ENCODE assay signal across 1 cellular context in the genomic region with DNA sequence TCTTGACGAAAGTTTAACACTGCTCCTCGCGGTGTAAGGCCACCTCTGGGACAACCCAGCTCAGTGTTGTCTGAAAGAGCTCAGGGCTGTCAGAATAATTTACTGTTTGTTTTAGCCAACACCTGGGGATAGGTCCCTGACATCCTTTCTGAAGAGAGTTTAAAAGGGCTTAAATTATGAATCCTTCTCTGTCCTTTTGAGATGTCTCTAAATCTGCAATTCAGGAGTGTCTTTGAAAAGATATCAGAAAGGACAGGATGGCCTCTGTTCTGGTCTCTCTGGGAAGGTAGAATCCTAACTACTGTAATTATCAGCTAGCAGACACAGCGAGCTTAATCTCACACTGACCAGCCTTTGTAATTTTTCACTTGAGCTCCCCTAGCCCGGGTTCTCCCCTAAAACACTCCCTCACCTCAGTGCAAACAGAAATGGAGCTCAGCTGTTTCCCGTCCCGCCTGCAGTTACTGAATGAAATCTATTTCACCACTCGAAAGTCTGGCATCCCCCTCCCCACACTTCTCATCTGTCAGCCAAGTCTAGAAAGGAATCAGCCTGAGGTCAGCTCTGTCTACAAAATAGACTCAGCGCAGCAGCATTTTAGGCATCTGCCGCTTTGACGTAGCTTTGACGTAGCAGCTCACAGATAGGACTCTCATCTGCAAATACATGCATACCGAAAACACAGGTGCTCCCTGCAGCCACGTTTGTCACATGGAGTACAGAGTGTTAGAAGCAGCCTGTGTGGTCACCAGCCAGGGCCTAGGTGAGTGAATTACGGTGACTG.
A peak's percentile ranks its signal among the peaks of the same experiment; 100 is the strongest.
TF ChIP-seq lines count a peak whose summit lies in the region.

No MANE protein-coding gene starts in this region.

TF ChIP-seq in K562, 482 proteins besides CTCF, POLR2A, EP300 and RAD21 (continued from another document and continues in another):
- TF ChIP-seq, protein P1, sequence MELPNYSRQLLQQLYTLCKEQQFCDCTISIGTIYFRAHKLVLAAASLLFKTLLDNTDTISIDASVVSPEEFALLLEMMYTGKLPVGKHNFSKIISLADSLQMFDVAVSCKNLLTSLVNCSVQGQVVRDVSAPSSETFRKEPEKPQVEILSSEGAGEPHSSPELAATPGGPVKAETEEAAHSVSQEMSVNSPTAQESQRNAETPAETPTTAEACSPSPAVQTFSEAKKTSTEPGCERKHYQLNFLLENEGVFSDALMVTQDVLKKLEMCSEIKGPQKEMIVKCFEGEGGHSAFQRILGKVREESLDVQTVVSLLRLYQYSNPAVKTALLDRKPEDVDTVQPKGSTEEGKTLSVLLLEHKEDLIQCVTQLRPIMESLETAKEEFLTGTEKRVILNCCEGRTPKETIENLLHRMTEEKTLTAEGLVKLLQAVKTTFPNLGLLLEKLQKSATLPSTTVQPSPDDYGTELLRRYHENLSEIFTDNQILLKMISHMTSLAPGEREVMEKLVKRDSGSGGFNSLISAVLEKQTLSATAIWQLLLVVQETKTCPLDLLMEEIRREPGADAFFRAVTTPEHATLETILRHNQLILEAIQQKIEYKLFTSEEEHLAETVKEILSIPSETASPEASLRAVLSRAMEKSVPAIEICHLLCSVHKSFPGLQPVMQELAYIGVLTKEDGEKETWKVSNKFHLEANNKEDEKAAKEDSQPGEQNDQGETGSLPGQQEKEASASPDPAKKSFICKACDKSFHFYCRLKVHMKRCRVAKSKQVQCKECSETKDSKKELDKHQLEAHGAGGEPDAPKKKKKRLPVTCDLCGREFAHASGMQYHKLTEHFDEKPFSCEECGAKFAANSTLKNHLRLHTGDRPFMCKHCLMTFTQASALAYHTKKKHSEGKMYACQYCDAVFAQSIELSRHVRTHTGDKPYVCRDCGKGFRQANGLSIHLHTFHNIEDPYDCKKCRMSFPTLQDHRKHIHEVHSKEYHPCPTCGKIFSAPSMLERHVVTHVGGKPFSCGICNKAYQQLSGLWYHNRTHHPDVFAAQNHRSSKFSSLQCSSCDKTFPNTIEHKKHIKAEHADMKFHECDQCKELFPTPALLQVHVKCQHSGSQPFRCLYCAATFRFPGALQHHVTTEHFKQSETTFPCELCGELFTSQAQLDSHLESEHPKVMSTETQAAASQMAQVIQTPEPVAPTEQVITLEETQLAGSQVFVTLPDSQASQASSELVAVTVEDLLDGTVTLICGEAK (IDR thresholded peaks at IDR 0.05) = 0 out of 2 replicates have a peak, but pooled peaks have one; percentile 5
- TF ChIP-seq, protein P1 (CRISPR knock-in tag; IDR thresholded peaks at IDR 0.05) = no peak
- TF ChIP-seq, protein P2, sequence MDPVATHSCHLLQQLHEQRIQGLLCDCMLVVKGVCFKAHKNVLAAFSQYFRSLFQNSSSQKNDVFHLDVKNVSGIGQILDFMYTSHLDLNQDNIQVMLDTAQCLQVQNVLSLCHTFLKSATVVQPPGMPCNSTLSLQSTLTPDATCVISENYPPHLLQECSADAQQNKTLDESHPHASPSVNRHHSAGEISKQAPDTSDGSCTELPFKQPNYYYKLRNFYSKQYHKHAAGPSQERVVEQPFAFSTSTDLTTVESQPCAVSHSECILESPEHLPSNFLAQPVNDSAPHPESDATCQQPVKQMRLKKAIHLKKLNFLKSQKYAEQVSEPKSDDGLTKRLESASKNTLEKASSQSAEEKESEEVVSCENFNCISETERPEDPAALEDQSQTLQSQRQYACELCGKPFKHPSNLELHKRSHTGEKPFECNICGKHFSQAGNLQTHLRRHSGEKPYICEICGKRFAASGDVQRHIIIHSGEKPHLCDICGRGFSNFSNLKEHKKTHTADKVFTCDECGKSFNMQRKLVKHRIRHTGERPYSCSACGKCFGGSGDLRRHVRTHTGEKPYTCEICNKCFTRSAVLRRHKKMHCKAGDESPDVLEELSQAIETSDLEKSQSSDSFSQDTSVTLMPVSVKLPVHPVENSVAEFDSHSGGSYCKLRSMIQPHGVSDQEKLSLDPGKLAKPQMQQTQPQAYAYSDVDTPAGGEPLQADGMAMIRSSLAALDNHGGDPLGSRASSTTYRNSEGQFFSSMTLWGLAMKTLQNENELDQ (CRISPR knock-in tag; IDR thresholded peaks at IDR 0.05; ENCODE audit: borderline replicate concordance) = no peak
- TF ChIP-seq EZH2 (IDR thresholded peaks at IDR 0.05; ENCODE audit: borderline replicate concordance, low read depth, low read length) (no peak), FOXJ2 (tag; IDR thresholded peaks at IDR 0.05) (no peak), ZNF551 (CRISPR knock-in tag; IDR thresholded peaks at IDR 0.05) (no peak), SMARCA5 (IDR thresholded peaks at IDR 0.05) (no peak), ZNF324 (CRISPR knock-in tag; IDR thresholded peaks at IDR 0.05) (no peak), NFATC3 (IDR thresholded peaks at IDR 0.05) (no peak), FUS (optimal IDR thresholded peaks at IDR 0.05; ENCODE audit: low read depth, low read length) (no peak), ZNF586 (CRISPR knock-in tag; conservative IDR thresholded peaks at IDR 0.05) (no peak), HDAC1 (IDR thresholded peaks at IDR 0.05) (peak; percentile 45 to 55; a peak in 2 of 4 replicates), POLR2H (tag; IDR thresholded peaks at IDR 0.05; ENCODE audit: low read depth) (no peak), FOSL1 (tag; conservative IDR thresholded peaks at IDR 0.05) (no peak), SMARCC2 (IDR thresholded peaks at IDR 0.05; ENCODE audit: low read depth) (no peak; the same call in 1 of the 2 replicates)
- TF ChIP-seq, protein P3, sequence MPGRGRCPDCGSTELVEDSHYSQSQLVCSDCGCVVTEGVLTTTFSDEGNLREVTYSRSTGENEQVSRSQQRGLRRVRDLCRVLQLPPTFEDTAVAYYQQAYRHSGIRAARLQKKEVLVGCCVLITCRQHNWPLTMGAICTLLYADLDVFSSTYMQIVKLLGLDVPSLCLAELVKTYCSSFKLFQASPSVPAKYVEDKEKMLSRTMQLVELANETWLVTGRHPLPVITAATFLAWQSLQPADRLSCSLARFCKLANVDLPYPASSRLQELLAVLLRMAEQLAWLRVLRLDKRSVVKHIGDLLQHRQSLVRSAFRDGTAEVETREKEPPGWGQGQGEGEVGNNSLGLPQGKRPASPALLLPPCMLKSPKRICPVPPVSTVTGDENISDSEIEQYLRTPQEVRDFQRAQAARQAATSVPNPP (IDR thresholded peaks at IDR 0.05; ENCODE audit: borderline replicate concordance, insufficient read depth, insufficient read length) = no peak
- TF ChIP-seq, protein P4, sequence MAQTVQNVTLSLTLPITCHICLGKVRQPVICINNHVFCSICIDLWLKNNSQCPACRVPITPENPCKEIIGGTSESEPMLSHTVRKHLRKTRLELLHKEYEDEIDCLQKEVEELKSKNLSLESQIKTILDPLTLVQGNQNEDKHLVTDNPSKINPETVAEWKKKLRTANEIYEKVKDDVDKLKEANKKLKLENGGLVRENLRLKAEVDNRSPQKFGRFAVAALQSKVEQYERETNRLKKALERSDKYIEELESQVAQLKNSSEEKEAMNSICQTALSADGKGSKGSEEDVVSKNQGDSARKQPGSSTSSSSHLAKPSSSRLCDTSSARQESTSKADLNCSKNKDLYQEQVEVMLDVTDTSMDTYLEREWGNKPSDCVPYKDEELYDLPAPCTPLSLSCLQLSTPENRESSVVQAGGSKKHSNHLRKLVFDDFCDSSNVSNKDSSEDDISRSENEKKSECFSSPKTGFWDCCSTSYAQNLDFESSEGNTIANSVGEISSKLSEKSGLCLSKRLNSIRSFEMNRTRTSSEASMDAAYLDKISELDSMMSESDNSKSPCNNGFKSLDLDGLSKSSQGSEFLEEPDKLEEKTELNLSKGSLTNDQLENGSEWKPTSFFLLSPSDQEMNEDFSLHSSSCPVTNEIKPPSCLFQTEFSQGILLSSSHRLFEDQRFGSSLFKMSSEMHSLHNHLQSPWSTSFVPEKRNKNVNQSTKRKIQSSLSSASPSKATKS (CRISPR knock-in tag; IDR thresholded peaks at IDR 0.05) = no peak
- TF ChIP-seq, protein P5, sequence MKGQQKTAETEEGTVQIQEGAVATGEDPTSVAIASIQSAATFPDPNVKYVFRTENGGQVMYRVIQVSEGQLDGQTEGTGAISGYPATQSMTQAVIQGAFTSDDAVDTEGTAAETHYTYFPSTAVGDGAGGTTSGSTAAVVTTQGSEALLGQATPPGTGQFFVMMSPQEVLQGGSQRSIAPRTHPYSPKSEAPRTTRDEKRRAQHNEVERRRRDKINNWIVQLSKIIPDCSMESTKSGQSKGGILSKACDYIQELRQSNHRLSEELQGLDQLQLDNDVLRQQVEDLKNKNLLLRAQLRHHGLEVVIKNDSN (CRISPR knock-in tag; IDR thresholded peaks at IDR 0.05) = no peak
- TF ChIP-seq, protein P6, sequence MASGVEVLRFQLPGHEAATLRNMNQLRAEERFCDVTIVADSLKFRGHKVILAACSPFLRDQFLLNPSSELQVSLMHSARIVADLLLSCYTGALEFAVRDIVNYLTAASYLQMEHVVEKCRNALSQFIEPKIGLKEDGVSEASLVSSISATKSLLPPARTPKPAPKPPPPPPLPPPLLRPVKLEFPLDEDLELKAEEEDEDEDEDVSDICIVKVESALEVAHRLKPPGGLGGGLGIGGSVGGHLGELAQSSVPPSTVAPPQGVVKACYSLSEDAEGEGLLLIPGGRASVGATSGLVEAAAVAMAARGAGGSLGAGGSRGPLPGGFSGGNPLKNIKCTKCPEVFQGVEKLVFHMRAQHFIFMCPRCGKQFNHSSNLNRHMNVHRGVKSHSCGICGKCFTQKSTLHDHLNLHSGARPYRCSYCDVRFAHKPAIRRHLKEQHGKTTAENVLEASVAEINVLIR (CRISPR knock-in tag; IDR thresholded peaks at IDR 0.05) = peak; percentile 41; the same call in 1 of the 2 replicates
